ENCODE assay signal across 6 cellular contexts in the genomic region with DNA sequence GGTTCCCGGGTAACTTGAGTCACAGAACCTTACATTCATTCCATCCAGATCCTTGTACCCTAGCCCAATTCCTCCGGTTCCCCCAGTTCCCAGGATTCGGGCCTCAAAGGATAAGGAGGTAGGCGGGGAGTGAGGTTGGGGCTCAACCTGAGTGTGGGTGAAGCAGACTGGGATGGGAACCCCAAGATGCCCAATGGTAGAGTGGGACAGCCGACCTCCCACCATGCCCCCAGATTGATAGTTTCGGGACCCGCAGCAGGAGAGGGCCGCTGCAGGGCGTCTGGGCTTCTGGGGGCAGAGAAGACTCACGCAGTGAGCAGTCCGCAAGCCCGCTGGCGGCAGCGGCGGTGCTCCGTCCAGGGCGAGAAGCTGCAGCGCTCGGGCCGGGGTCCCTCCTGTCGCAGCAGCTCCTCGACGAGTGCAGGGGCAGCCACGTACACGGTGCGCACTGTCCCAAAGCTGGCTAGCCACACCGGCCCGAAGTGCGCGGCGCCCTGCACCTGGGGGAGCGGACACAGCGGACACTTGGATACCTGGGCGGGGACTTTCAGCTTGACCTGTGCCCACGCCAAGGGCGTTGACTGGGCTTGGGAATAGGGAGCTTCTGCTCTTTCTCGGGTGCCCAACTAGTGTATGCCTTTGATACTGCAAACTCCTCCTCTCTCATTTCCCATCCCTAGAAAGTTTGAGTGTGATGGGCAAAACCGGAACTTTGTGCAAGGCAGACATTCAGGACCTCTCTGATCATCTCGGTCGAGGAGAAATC. TPM values are rescaled to one million over a fixed set of nuclear protein-coding genes. Genes with fewer than 3 reads are reported as not detected.
A peak's percentile ranks its signal among the peaks of the same experiment; 100 is the strongest.
DNase-seq lines count a peak whose midpoint lies in the region; ATAC-seq and TF ChIP-seq lines count a peak whose summit lies in the region.

No MANE protein-coding gene starts in this region.

- H3K4me3 Mint-ChIP-seq in activated CD4-positive, alpha-beta T cell treated with anti-CD3 and anti-CD28 coated beads for 36 hours, result peak overlapping the region; percentile 83

- H3K4me1 Mint-ChIP-seq in activated CD4-positive, alpha-beta T cell treated with anti-CD3 and anti-CD28 coated beads for 36 hours, result peaks cover 34% of the 10 kb centered on the region

- H3K4me3 ChIP-seq in fibroblast of mammary gland (ENCODE audit: control insufficient read depth, low read depth, low read length) (peak overlapping the region; percentile 29), thoracic aorta (peak overlapping the region; percentile 68)

- peak; percentile 10 for ATAC-seq in activated CD4-positive, alpha-beta T cell treated with anti-CD3 and anti-CD28 coated beads for 36 hours
- ATAC-seq in thoracic aorta (ENCODE audit: insufficient number of reproducible peaks, low FRiP score, low read depth), result no peak

- no peaks in the 10 kb centered on the region for H3K9me3 ChIP-seq in thoracic aorta

- H3K36me3 ChIP-seq in thoracic aorta, result no peaks in the 10 kb centered on the region

- no peaks in the 10 kb centered on the region for H3K27me3 ChIP-seq in thoracic aorta (replicated peaks; ENCODE audit: insufficient read depth)

- POLR2A ChIA-PET in activated CD4-positive, alpha-beta T cell treated with anti-CD3 and anti-CD28 coated beads for 36 hours (lab: Charles Lee), result interaction anchor here (0.7 to 1.5 kb wide), 5 partner anchors 9 to 73 kb away, joined by 3 to 4 read pairs (median 3); no protein-coding TSS in a partner anchor

- no peak overlapping the region for H3K27ac ChIP-seq in thoracic aorta

- peaks cover 57% of the 10 kb centered on the region for H3K36me3 Mint-ChIP-seq in activated CD4-positive, alpha-beta T cell treated with anti-CD3 and anti-CD28 coated beads for 36 hours (ENCODE audit: low read depth)

- CTCF ChIA-PET in activated CD4-positive, alpha-beta T cell treated with anti-CD3 and anti-CD28 coated beads for 36 hours (lab: Charles Lee), result interaction anchor here (0.6 to 3.8 kb wide), 11 partner anchors 9 to 133 kb away, joined by 3 to 54 read pairs (median 3); partner anchors contain the start of genes B4GALNT1, MARCHF9 and TSFM

- TF ChIP-seq CTCF in fibroblast of mammary gland (conservative IDR thresholded peaks at IDR 0.05; ENCODE audit: control insufficient read depth, insufficient read depth, low read depth, low read length), result no peak
- TF ChIP-seq CTCF in thoracic aorta (IDR thresholded peaks at IDR 0.05), result no peak

- H3K9me3 Mint-ChIP-seq in activated CD4-positive, alpha-beta T cell treated with anti-CD3 and anti-CD28 coated beads for 36 hours (ENCODE audit: low read depth), result no peaks in the 10 kb centered on the region

- intact Hi-C loops in activated CD4-positive, alpha-beta T cell treated with anti-CD3 and anti-CD28 coated beads for 36 hours (cut with DNase I, micrococcal nuclease), result loop anchor here in 1 of 2 experiments (1.0 kb wide), 1 partner anchor 10 kb away; no protein-coding TSS in a partner anchor

- peaks cover 10% of the 10 kb centered on the region for H3K27me3 Mint-ChIP-seq in activated CD4-positive, alpha-beta T cell treated with anti-CD3 and anti-CD28 coated beads for 36 hours

- peak overlapping the region; percentile 84 for H3K27ac Mint-ChIP-seq in activated CD4-positive, alpha-beta T cell treated with anti-CD3 and anti-CD28 coated beads for 36 hours

- peaks cover 15 to 32% of the 10 kb centered on the region in 2 donors for H3K4me1 ChIP-seq in thoracic aorta (ENCODE audit: control insufficient read depth in 1 of 2, low read depth in 2 of 2)

- DNase-seq in activated CD4-positive, alpha-beta T cell treated with anti-CD3 and anti-CD28 coated beads for 36 hours, result peak; percentile 31
- no peak for DNase-seq in activated CD4-positive, alpha-beta T cell treated with anti-CD3 and anti-CD28 coated beads, Interleukin-2, amount 50 U/mL, for 4 hours
- DNase-seq in fibroblast of mammary gland (ENCODE audit: low read depth), result no peak
- no peak for DNase-seq in thoracic aorta (ENCODE audit: low spot score)
- no peak for DNase-seq in pons (ENCODE audit: low spot score)
- DNase-seq in iPS-NIHi7 (ENCODE audit: extremely low spot score), result no peak

RNA-seq across cellular contexts. Expression of gene CYP27B1, which starts 1.0 kb away (rescaled TPM):
- 1 to 10 TPM; 6.6 to 6.8 TPM for total RNA-seq in activated CD4-positive, alpha-beta T cell treated with anti-CD3 and anti-CD28 coated beads for 36 hours
- total RNA-seq in thoracic aorta, result 1 to 10 TPM in 1 of 2 donors, under 1 TPM in 1; 0.81 to 2.2 TPM

RNA-seq across cellular contexts. Expression of gene METTL1, which starts 6.0 kb away (rescaled TPM):
- 10 to 100 TPM; 31.9 to 33.5 TPM for total RNA-seq in activated CD4-positive, alpha-beta T cell treated with anti-CD3 and anti-CD28 coated beads for 36 hours
- total RNA-seq in thoracic aorta, result 10 to 100 TPM; 10.4 to 13.5 TPM

RNA-seq across cellular contexts. Expression of gene EEF1AKMT3, which starts 6.5 kb away (rescaled TPM):
- 1 to 10 TPM; 2.5 to 3.9 TPM for total RNA-seq in activated CD4-positive, alpha-beta T cell treated with anti-CD3 and anti-CD28 coated beads for 36 hours
- total RNA-seq in thoracic aorta, result 1 to 10 TPM; 7.0 to 9.7 TPM

RNA-seq across cellular contexts. Expression of gene MARCHF9, which starts 11.0 kb away (rescaled TPM):
- total RNA-seq in activated CD4-positive, alpha-beta T cell treated with anti-CD3 and anti-CD28 coated beads for 36 hours, result 10 to 100 TPM; 20.9 to 22.5 TPM
- 10 to 100 TPM in 1 of 2 donors, 1 to 10 TPM in 1; 8.8 to 11.2 TPM for total RNA-seq in thoracic aorta

RNA-seq across cellular contexts. Expression of gene CDK4, which starts 13.8 kb away (rescaled TPM):
- total RNA-seq in activated CD4-positive, alpha-beta T cell treated with anti-CD3 and anti-CD28 coated beads for 36 hours, result 100 to 1,000 TPM; 132 to 208 TPM
- 10 to 100 TPM; 52.3 to 72.8 TPM for total RNA-seq in thoracic aorta
